Comparison of ENCODE assay signal across 17 cellular contexts in genomic region chr2:96139181-96139758, GRCh38. TPM values are rescaled to one million over a fixed set of nuclear protein-coding genes. Genes with fewer than 3 reads are reported as not detected.
DNase-seq lines count a peak whose midpoint lies in the region; ATAC-seq, FAIRE-seq and TF ChIP-seq lines count a peak whose summit lies in the region.
"Had no signal": no experiment of that assay in that cellular context is flagged by ENCODE, and none has a peak within 500 bp of the region (broad histone marks: within the 10 kb centered on the region; RNA-seq: fewer than 3 reads in every experiment).

No MANE protein-coding gene starts in this region.

- H3K4me2 ChIP-seq in HCT116 (ENCODE audit: low read length): peak overlapping the region; percentile 40; the same call in 1 of the 2 replicates
- H3K4me2 ChIP-seq: neural progenitor cell had no signal

- H3K9ac ChIP-seq in HCT116 (ENCODE audit: low read length): no peak overlapping the region
- H3K9ac ChIP-seq: neural progenitor cell had no signal

- TF ChIP-seq CTCF in right atrium auricular region (IDR thresholded peaks at IDR 0.05): no peak
- no peak for TF ChIP-seq CTCF in HCT116 (IDR thresholded peaks at IDR 0.05 in 2 of 3, conservative IDR thresholded peaks at IDR 0.05 in 1 of 3; ENCODE audit: borderline replicate concordance in 1 of 3, insufficient read depth in 1 of 3, low read depth in 2 of 3, low read length in 2 of 3)

- intact Hi-C loops in Right ventricle myocardium superior (cut with DNase I) (loop anchor here (5.0 kb wide), 1 partner anchor 368 kb away; the partner anchor contains the start of gene NEURL3), HCT116 (cut with micrococcal nuclease) (loop anchor here (2.0 kb wide), 1 partner anchor 128 kb away; the partner anchor contains the start of gene CIAO1)

- peaks cover 37 to 38% of the 10 kb centered on the region in 2 donors for H3K4me1 Mint-ChIP-seq in effector memory CD8-positive, alpha-beta T cell (ENCODE audit: low read depth in 2 of 2)
- peaks cover 51% of the 10 kb centered on the region for H3K4me1 Mint-ChIP-seq in stimulated activated naive CD8-positive, alpha-beta T cell treated with anti-CD3 and anti-CD28 coated beads, Interleukin-15, amount 100 ng/mL, for 72 hours
- H3K4me1 Mint-ChIP-seq: neural progenitor cell had no signal

- BruUV-seq in HCT116 (replicated peaks; lab: Mats Ljungman, UMichigan): no TSS peak

- no peaks in the 10 kb centered on the region for H3K9me2 ChIP-seq in HCT116 (ENCODE audit: insufficient read depth)

- POLR2A ChIA-PET in HCT116 (lab: Charles Lee): interaction anchor here (1.1 kb wide), 1 partner anchor 69 kb away, joined by 3 read pairs; the partner anchor contains the start of gene STARD7

- no peak for TF ChIP-seq RAD21 in HCT116 (IDR thresholded peaks at IDR 0.05; ENCODE audit: low read depth)

- H3K4me1 ChIP-seq in right atrium auricular region: peaks cover 0 to 6% of the 10 kb centered on the region in 2 donors
- peaks cover 7 to 27% of the 10 kb centered on the region in 2 experiments for H3K4me1 ChIP-seq in HCT116 (ENCODE audit: control insufficient read depth in 1 of 2, insufficient read depth in 2 of 2, low read length in 2 of 2)
- H3K4me1 ChIP-seq: colonic mucosa had no signal

- no peaks in the 10 kb centered on the region for H3K27me3 ChIP-seq in right atrium auricular region
- no peaks in the 10 kb centered on the region for H3K27me3 ChIP-seq in HCT116 (ENCODE audit: insufficient read depth, low read length)
- peaks cover 2% of the 10 kb centered on the region for H3K27me3 ChIP-seq in H7 (ENCODE audit: control insufficient read depth, insufficient read depth, low read length)
- H3K27me3 ChIP-seq: colonic mucosa, upper lobe of left lung had no signal

- no peaks in the 10 kb centered on the region for H4K20me1 ChIP-seq in HCT116 (ENCODE audit: insufficient read depth)

- H3K4me3 Mint-ChIP-seq in effector memory CD8-positive, alpha-beta T cell: peak overlapping the region in 1 of 2 donors; percentile 64
- peak overlapping the region; percentile 52 to 97 for H3K4me3 Mint-ChIP-seq in stimulated activated naive CD8-positive, alpha-beta T cell treated with anti-CD3 and anti-CD28 coated beads, Interleukin-15, amount 100 ng/mL, for 72 hours
- H3K4me3 Mint-ChIP-seq: activated CD8-positive, alpha-beta memory T cell treated with anti-CD3 and anti-CD28 coated beads, Interleukin-2, amount 10 ng/mL, durations not matched to agents 7 days and 5 days; neural progenitor cell had no signal

- no peak overlapping the region for H2AFZ ChIP-seq in HCT116 (ENCODE audit: low read depth, low read length, poor library complexity, severe bottlenecking)
- H2AFZ ChIP-seq: neural progenitor cell had no signal

- H3K36me3 ChIP-seq in right atrium auricular region (no peaks in the 10 kb centered on the region), HCT116 (ENCODE audit: control insufficient read depth in 1 of 2, insufficient read depth in 2 of 2, low read length in 2 of 2) (peaks cover 4 to 15% of the 10 kb centered on the region in 2 experiments; a peak in 2 of 4 replicates), H7 (replicated peaks; ENCODE audit: control insufficient read depth, insufficient read depth, low read length) (no peaks in the 10 kb centered on the region)
- H3K36me3 ChIP-seq: colonic mucosa, neural progenitor cell, upper lobe of left lung had no signal

- FAIRE-seq in RCC 7860 (lab: Jason Lieb, UNC): no peak
- FAIRE-seq: keratinocyte had no signal

- H3K27ac ChIP-seq in right atrium auricular region: no peak overlapping the region
- H3K27ac ChIP-seq in HCT116 (ENCODE audit: low read depth, low read length): no peak overlapping the region; the same call in 1 of the 2 replicates
- H3K27ac ChIP-seq: colonic mucosa, neural progenitor cell, SK-N-MC had no signal

- H3K4me3 ChIP-seq in right atrium auricular region (no peak overlapping the region), HCT116 (replicated peaks in 1 of 2; ENCODE audit: low read depth in 1 of 2, low read length in 2 of 2) (no peak overlapping the region), H7 (ENCODE audit: insufficient read depth, low read depth, low read length) (no peak overlapping the region)
- H3K4me3 ChIP-seq: colonic mucosa, neural progenitor cell, SK-N-MC had no signal

- H3K36me3 Mint-ChIP-seq in effector memory CD8-positive, alpha-beta T cell (ENCODE audit: insufficient read depth): peaks cover 90% of the 10 kb centered on the region
- H3K36me3 Mint-ChIP-seq: neural progenitor cell had no signal

- CTCF ChIA-PET in HCT116 (lab: Charles Lee): interaction anchor here (1.2 to 2.3 kb wide), 9 partner anchors 10 to 370 kb away, joined by 3 to 58 read pairs (median 5); partner anchors contain the start of genes ADRA2B and STARD7

- H3K9me3 Mint-ChIP-seq in effector memory CD8-positive, alpha-beta T cell: no peaks in the 10 kb centered on the region
- H3K9me3 Mint-ChIP-seq in stimulated activated naive CD8-positive, alpha-beta T cell treated with anti-CD3 and anti-CD28 coated beads, Interleukin-15, amount 100 ng/mL, for 72 hours: no peaks in the 10 kb centered on the region
- H3K9me3 Mint-ChIP-seq: neural progenitor cell had no signal

- no peaks in the 10 kb centered on the region for H3K27me3 Mint-ChIP-seq in effector memory CD8-positive, alpha-beta T cell
- no peaks in the 10 kb centered on the region for H3K27me3 Mint-ChIP-seq in stimulated activated naive CD8-positive, alpha-beta T cell treated with anti-CD3 and anti-CD28 coated beads, Interleukin-15, amount 100 ng/mL, for 72 hours
- H3K27me3 Mint-ChIP-seq: activated CD8-positive, alpha-beta memory T cell treated with anti-CD3 and anti-CD28 coated beads, Interleukin-2, amount 10 ng/mL, durations not matched to agents 7 days and 5 days had no signal

- RAD21 ChIA-PET in HCT116 (lab: Charles Lee; ENCODE audit: low non-redundant PET in 1 of 2, low total read pairs in 2 of 2, uncharacterized antibody in 2 of 2, unreplicated experiment in 2 of 2): interaction anchor here (0.9 to 2.2 kb wide), 3 partner anchors 35 to 121 kb away, joined by 3 to 16 read pairs (median 12); no protein-coding TSS in a partner anchor

- no peak for TF ChIP-seq POLR2A in HCT116 (IDR thresholded peaks at IDR 0.05; ENCODE audit: borderline replicate concordance, extremely low read depth, insufficient read depth, insufficient read length)

- H3K27ac Mint-ChIP-seq in effector memory CD8-positive, alpha-beta T cell: peak overlapping the region; percentile 87 to 92
- H3K27ac Mint-ChIP-seq in stimulated activated naive CD8-positive, alpha-beta T cell treated with anti-CD3 and anti-CD28 coated beads, Interleukin-15, amount 100 ng/mL, for 72 hours: no peak overlapping the region
- H3K27ac Mint-ChIP-seq: activated CD8-positive, alpha-beta memory T cell treated with anti-CD3 and anti-CD28 coated beads, Interleukin-2, amount 10 ng/mL, durations not matched to agents 7 days and 5 days; neural progenitor cell had no signal

- peak; percentile 11 for DNase-seq in Right ventricle myocardium superior
- DNase-seq in right atrium auricular region (ENCODE audit: low spot score): no peak
- no peak for DNase-seq in HCT116 (ENCODE audit: low read depth, low spot score)
- no peak for DNase-seq in effector memory CD8-positive, alpha-beta T cell
- no peak for DNase-seq in stimulated activated naive CD8-positive, alpha-beta T cell treated with anti-CD3 and anti-CD28 coated beads, Interleukin-15, amount 100 ng/mL, for 72 hours
- DNase-seq in RCC 7860 (ENCODE audit: low spot score): no peak
- no peak for DNase-seq in H7

- H3K9me3 ChIP-seq in right atrium auricular region: no peaks in the 10 kb centered on the region
- H3K9me3 ChIP-seq in HCT116 (ENCODE audit: control insufficient read depth in 1 of 2, insufficient read depth in 1 of 2, low read depth in 1 of 2, low read length in 2 of 2): no peaks in the 10 kb centered on the region
- H3K9me3 ChIP-seq: colonic mucosa, upper lobe of left lung had no signal

- H3K79me2 ChIP-seq in HCT116 (ENCODE audit: insufficient read depth, low read length): peaks cover 14% of the 10 kb centered on the region

- ATAC-seq in Right ventricle myocardium superior (ENCODE audit: poor library complexity) (no peak), HCT116 (no peak), GM19351 (IDR thresholded peaks at IDR 0.05; ENCODE audit: unreplicated experiment) (no peak)
- ATAC-seq in effector memory CD8-positive, alpha-beta T cell (replicated peaks): no peak
- no peak for ATAC-seq in stimulated activated naive CD8-positive, alpha-beta T cell treated with anti-CD3 and anti-CD28 coated beads, Interleukin-15, amount 100 ng/mL, for 72 hours

RNA-seq across cellular contexts. Expression of gene ASTL, which starts 1.0 kb away (rescaled TPM):
- total RNA-seq in Right ventricle myocardium superior: not detected
- total RNA-seq in right atrium auricular region: not detected
- total RNA-seq in HCT116 (2021; ENCODE audit: unreplicated experiment): 0.34 TPM
- polyA plus RNA-seq in HCT116 (2012): 0.09 and 0.56 TPM in 2 replicates
- total RNA-seq in H7 (2014; rRNA removed; shearing (Covaris generic)): not detected in 2 replicates
- total RNA-seq: mesenteric fat pad, pulmonary artery endothelial cell had no signal
- polyA plus RNA-seq: AG04450, keratinocyte had no signal

RNA-seq across cellular contexts. Expression of gene DUSP2, which starts 6.0 kb away (rescaled TPM):
- total RNA-seq in Right ventricle myocardium superior (1.5 TPM), right atrium auricular region (1 to 10 TPM; 4.0 to 9.0 TPM), HCT116 (2021; ENCODE audit: unreplicated experiment) (24.5 TPM)
- 21.5 and 25.6 TPM in 2 replicates for polyA plus RNA-seq in HCT116 (2012)
- 2.0 and 3.6 TPM in 2 replicates for total RNA-seq in H7 (2014; rRNA removed; shearing (Covaris generic))

RNA-seq across cellular contexts. Expression of gene ADRA2B, which starts 22.9 kb away (rescaled TPM):
- total RNA-seq in Right ventricle myocardium superior: 6.4 TPM
- total RNA-seq in right atrium auricular region: 1 to 10 TPM in 1 of 2 donors, under 1 TPM in 1; 0.47 to 1.4 TPM
- total RNA-seq in HCT116 (2021; ENCODE audit: unreplicated experiment): 0.47 TPM
- polyA plus RNA-seq in HCT116 (2012): 0.21 and 0.27 TPM in 2 replicates
- 1.6 and 1.9 TPM in 2 replicates for total RNA-seq in H7 (2014; rRNA removed; shearing (Covaris generic))
- total RNA-seq: pulmonary artery endothelial cell had no signal
- polyA plus RNA-seq: AG04450, keratinocyte had no signal

Comparison
In these comparisons a context has a peak if more than half of its experiments do, and no peak if none do; other contexts are left out.
1. H3K27ac Mint-ChIP-seq: peak in effector memory CD8-positive, alpha-beta T cell (2 of 2); none in stimulated activated naive CD8-positive, alpha-beta T cell treated with anti-CD3 and anti-CD28 coated beads, Interleukin-15, amount 100 ng/mL, for 72 hours (0 of 2).